ENCODE assay signal across 8 cellular contexts in genomic region chr11:77589521-77590193, GRCh38. TPM values are rescaled to one million over a fixed set of nuclear protein-coding genes. Genes with fewer than 3 reads are reported as not detected.
DNase-seq lines count a peak whose midpoint lies in the region; ATAC-seq and TF ChIP-seq lines count a peak whose summit lies in the region.

A gene with protein sequence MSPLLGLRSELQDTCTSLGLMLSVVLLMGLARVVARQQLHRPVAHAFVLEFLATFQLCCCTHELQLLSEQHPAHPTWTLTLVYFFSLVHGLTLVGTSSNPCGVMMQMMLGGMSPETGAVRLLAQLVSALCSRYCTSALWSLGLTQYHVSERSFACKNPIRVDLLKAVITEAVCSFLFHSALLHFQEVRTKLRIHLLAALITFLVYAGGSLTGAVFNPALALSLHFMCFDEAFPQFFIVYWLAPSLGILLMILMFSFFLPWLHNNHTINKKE (plus strand): TSS chr11:77589953. CDS start chr11:77589993, 40 bp downstream.

- peak within 1 kb of the TSS; percentile 62 for H3K9ac ChIP-seq in HUES64 (ENCODE audit: low read depth, low read length)

- WGBS in HUES64: under 1% methylated on average over 65 of the region's 75 CpGs

- H3K27me3 Mint-ChIP-seq in activated T-helper 2 cell treated with anti-CD3 and anti-CD28 coated beads, Interferon-gamma antibody, Interleukin-2, Interleukin-4, amounts not matched to agents 10 μg/mL and 5 μg/mL and 100 μg/mL, durations not matched to agents 14 hours and 24 hours and 36 hours (ENCODE audit: low read depth): peaks cover 8% of the 10 kb centered on the region
- H3K27me3 Mint-ChIP-seq in natural killer cell (ENCODE audit: low read depth in 2 of 2): peaks cover 8 to 22% of the 10 kb centered on the region in 2 donors

- peak within 1 kb of the TSS; percentile 60 for H3K27ac Mint-ChIP-seq in activated T-helper 2 cell treated with anti-CD3 and anti-CD28 coated beads, Interferon-gamma antibody, Interleukin-2, Interleukin-4, amounts not matched to agents 10 μg/mL and 5 μg/mL and 100 μg/mL, durations not matched to agents 14 hours and 24 hours and 36 hours
- H3K27ac Mint-ChIP-seq in natural killer cell: peak within 1 kb of the TSS; percentile 2 to 78

- H3K27ac ChIP-seq in HUES64 (ENCODE audit: low read depth, low read length): peak within 1 kb of the TSS; percentile 72; the same call in 1 of the 2 replicates
- H3K27ac ChIP-seq in PC-9: no peak within 1 kb of the TSS

- peak within 1 kb of the TSS; percentile 89 for H3K4me3 Mint-ChIP-seq in activated T-helper 2 cell treated with anti-CD3 and anti-CD28 coated beads, Interferon-gamma antibody, Interleukin-2, Interleukin-4, amounts not matched to agents 10 μg/mL and 5 μg/mL and 100 μg/mL, durations not matched to agents 14 hours and 24 hours and 36 hours (ENCODE audit: low read depth)
- H3K4me3 Mint-ChIP-seq in natural killer cell: peak within 1 kb of the TSS; percentile 96

- intact Hi-C loops in PC-9 (cut with micrococcal nuclease; ENCODE audit: unreplicated experiment) (no loop called here), natural killer cell (cut with micrococcal nuclease) (no loop called here)
- intact Hi-C loops in activated T-helper 2 cell treated with anti-CD3 and anti-CD28 coated beads, Interferon-gamma antibody, Interleukin-2, Interleukin-4, amounts not matched to agents 10 μg/mL and 5 μg/mL and 100 μg/mL, durations not matched to agents 14 hours and 24 hours and 36 hours (cut with micrococcal nuclease): loop anchor here (10.0 kb wide), 1 partner anchor 115 kb away; the partner anchor contains the start of gene PAK1

- ATAC-seq in GM21528 (IDR thresholded peaks at IDR 0.05; ENCODE audit: low FRiP score, unreplicated experiment) (peak; percentile 88), natural killer cell (peak; percentile 78 to 85 (median 79))
- ATAC-seq in stimulated activated naive CD8-positive, alpha-beta T cell treated with anti-CD3 and anti-CD28 coated beads, Interleukin-15, Interleukin-2, amounts not matched to agents 100 U/mL and 50 U/mL, for 24 hours: peak; percentile 85

- CTCF ChIA-PET in PC-9 (lab: Charles Lee): interaction anchor here (0.5 to 1.0 kb wide), 2 partner anchors 13 to 1114 kb away, joined by 3 read pairs; no protein-coding TSS in a partner anchor

- POLR2A ChIA-PET in PC-9 (lab: Charles Lee; ENCODE audit: unreplicated experiment): interaction anchor here (0.5 to 0.7 kb wide), 6 partner anchors 221 to 1407 kb away, joined by 3 to 4 read pairs (median 3); no protein-coding TSS in a partner anchor

- H3K9me3 Mint-ChIP-seq in activated T-helper 2 cell treated with anti-CD3 and anti-CD28 coated beads, Interferon-gamma antibody, Interleukin-2, Interleukin-4, amounts not matched to agents 10 μg/mL and 5 μg/mL and 100 μg/mL, durations not matched to agents 14 hours and 24 hours and 36 hours: no peaks in the 10 kb centered on the region
- H3K9me3 Mint-ChIP-seq in natural killer cell: no peaks in the 10 kb centered on the region

- H3K36me3 ChIP-seq in HUES64 (ENCODE audit: insufficient read depth, low read length) (no peaks in the 10 kb centered on the region), PC-9 (ENCODE audit: low read depth) (no peaks in the 10 kb centered on the region)

- H3K27me3 ChIP-seq in HUES64 (ENCODE audit: insufficient read depth, low read length) (peaks cover 11% of the 10 kb centered on the region; the same call in 1 of the 2 replicates), PC-9 (ENCODE audit: insufficient read depth, low read depth) (no peaks in the 10 kb centered on the region)

- no TSS peak for BruUV-seq in PC-9 (replicated peaks; lab: Mats Ljungman, UMichigan)

- TF ChIP-seq CTCF in PC-9 (conservative IDR thresholded peaks at IDR 0.05) (no peak), fibroblast of pulmonary artery (IDR thresholded peaks at IDR 0.05; ENCODE audit: low read length, missing control alignments) (no peak), natural killer cell (IDR thresholded peaks at IDR 0.05) (no peak)

- H3K9me2 ChIP-seq in PC-9 (ENCODE audit: insufficient read depth): no peaks in the 10 kb centered on the region

- peak within 1 kb of the TSS; percentile 81 for H3K4me2 ChIP-seq in PC-9

- H3K79me2 ChIP-seq in PC-9 (ENCODE audit: low read depth): no peaks in the 10 kb centered on the region

- H3K9me3 ChIP-seq in HUES64 (ENCODE audit: insufficient read depth, low read depth, low read length) (no peaks in the 10 kb centered on the region), PC-9 (ENCODE audit: insufficient read depth, low read depth) (peaks cover 7% of the 10 kb centered on the region; the same call in 1 of the 2 replicates)

- no peaks in the 10 kb centered on the region for H4K20me1 ChIP-seq in PC-9 (ENCODE audit: insufficient read depth)

- peak within 1 kb of the TSS; percentile 67 for H3K4me3 ChIP-seq in HUES64 (ENCODE audit: low read length)
- peak within 1 kb of the TSS; percentile 71 for H3K4me3 ChIP-seq in PC-9
- H3K4me3 ChIP-seq in fibroblast of pulmonary artery (replicated peaks; ENCODE audit: low read depth, low read length): peak within 1 kb of the TSS; percentile 71

- peaks cover 15% of the 10 kb centered on the region for H3F3A ChIP-seq in PC-9 (ENCODE audit: insufficient read depth, low read depth)

- DNase-seq in DMS114 treated with DMSO at 0.1 percent for 48 hours (lab: John Stamatoyannopoulos, UW; ENCODE audit: unreplicated experiment): peak; percentile 69
- DNase-seq in PC-9: peak; percentile 59 to 91
- DNase-seq in activated T-helper 2 cell treated with anti-CD3 and anti-CD28 coated beads, Interferon-gamma antibody, Interleukin-2, Interleukin-4, amounts not matched to agents 10 μg/mL and 5 μg/mL and 100 μg/mL, durations not matched to agents 14 hours and 24 hours and 36 hours (ENCODE audit: low spot score): peak; percentile 65
- DNase-seq in fibroblast of pulmonary artery (ENCODE audit: low read depth): peak; percentile 81
- DNase-seq in natural killer cell: peak; percentile 52
- DNase-seq in stimulated activated naive CD8-positive, alpha-beta T cell treated with anti-CD3 and anti-CD28 coated beads, Interleukin-15, Interleukin-2, amounts not matched to agents 100 U/mL and 50 U/mL, for 24 hours: peak; percentile 77

- peak within 1 kb of the TSS; percentile 87 for H2AFZ ChIP-seq in PC-9

- H3K4me1 Mint-ChIP-seq in activated T-helper 2 cell treated with anti-CD3 and anti-CD28 coated beads, Interferon-gamma antibody, Interleukin-2, Interleukin-4, amounts not matched to agents 10 μg/mL and 5 μg/mL and 100 μg/mL, durations not matched to agents 14 hours and 24 hours and 36 hours (ENCODE audit: low read depth): peaks cover 14% of the 10 kb centered on the region
- H3K4me1 Mint-ChIP-seq in natural killer cell: peaks cover 17 to 19% of the 10 kb centered on the region in 2 donors

- no peaks in the 10 kb centered on the region for H3K36me3 Mint-ChIP-seq in activated T-helper 2 cell treated with anti-CD3 and anti-CD28 coated beads, Interferon-gamma antibody, Interleukin-2, Interleukin-4, amounts not matched to agents 10 μg/mL and 5 μg/mL and 100 μg/mL, durations not matched to agents 14 hours and 24 hours and 36 hours (ENCODE audit: low read depth)
- no peaks in the 10 kb centered on the region for H3K36me3 Mint-ChIP-seq in natural killer cell

- no peaks in the 10 kb centered on the region for H3K4me1 ChIP-seq in HUES64 (ENCODE audit: insufficient read depth, low read length)
- H3K4me1 ChIP-seq in PC-9 (replicated peaks; ENCODE audit: insufficient read depth): peaks cover 8% of the 10 kb centered on the region

RNA-seq across cellular contexts. Expression of the gene that starts here (rescaled TPM):
- 0.90 TPM for polyA plus RNA-seq in HUES64 (2013, experiment 1 of 2)
- polyA plus RNA-seq in HUES64 (2013, experiment 2 of 2): 0.95 TPM
- total RNA-seq in PC-9 (2021) (1.1 and 1.4 TPM in 2 replicates), natural killer cell (under 1 TPM; 0.21 to 0.55 (median 0.50) TPM)
- total RNA-seq in activated T-helper 2 cell treated with anti-CD3 and anti-CD28 coated beads, Interferon-gamma antibody, Interleukin-2, Interleukin-4, amounts not matched to agents 10 μg/mL and 5 μg/mL and 100 μg/mL, durations not matched to agents 14 hours and 24 hours and 36 hours: 0.52 and 0.97 TPM in 2 replicates

Comparison
In these comparisons a context has a peak if more than half of its experiments do, and no peak if none do; other contexts are left out.
1. Peak in DNase-seq in activated T-helper 2 cell treated with anti-CD3 and anti-CD28 coated beads, Interferon-gamma antibody, Interleukin-2, Interleukin-4, amounts not matched to agents 10 μg/mL and 5 μg/mL and 100 μg/mL, durations not matched to agents 14 hours and 24 hours and 36 hours; RNA of the gene not detected or under 1 TPM.
2. Peak in DNase-seq and ATAC-seq in natural killer cell; RNA of the gene not detected or under 1 TPM.